ENCODE assay signal across 14 cellular contexts in the genomic region with DNA sequence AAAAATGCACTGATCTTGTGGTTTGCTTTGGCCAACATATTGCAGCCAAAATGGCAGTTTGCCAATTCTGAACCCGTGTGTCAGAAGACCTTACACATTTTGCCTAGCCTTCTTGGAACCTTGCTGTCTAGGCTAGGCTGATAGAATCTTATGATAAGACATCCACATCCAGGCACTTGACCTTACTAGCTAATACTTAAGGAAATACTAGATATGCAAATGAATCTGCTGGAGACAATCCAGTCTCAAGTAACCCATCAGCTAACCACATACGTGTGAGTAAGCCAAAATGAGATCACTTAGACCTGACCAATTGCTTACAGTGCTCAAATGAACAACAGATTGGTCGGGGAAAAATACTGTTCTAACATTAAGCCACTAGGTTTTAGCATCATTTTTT.
DNase-seq lines count a peak whose midpoint lies in the region; ATAC-seq, FAIRE-seq and TF ChIP-seq lines count a peak whose summit lies in the region.
"Had no signal": no experiment of that assay in that cellular context is flagged by ENCODE, and none has a peak within 500 bp of the region (broad histone marks: within the 10 kb centered on the region; RNA-seq: fewer than 3 reads in every experiment).

No MANE protein-coding gene starts in this region.

- no peaks in the 10 kb centered on the region for H4K20me1 ChIP-seq in K562 (replicated peaks; ENCODE audit: control insufficient read depth, insufficient read depth, low read length)

- WGBS in K562 (ENCODE audit: insufficient coverage, low coverage, missing lambda C conversion rate), result 0% methylated on average over 3 of the region's 3 CpGs

- no peaks in the 10 kb centered on the region for H3K4me1 ChIP-seq in K562 (replicated peaks in 1 of 2; ENCODE audit: control insufficient read depth in 2 of 2, insufficient read depth in 2 of 2, low read length in 2 of 2)
- H3K4me1 ChIP-seq in lower lobe of right lung, result no peaks in the 10 kb centered on the region
- H3K4me1 ChIP-seq in uterus, result no peaks in the 10 kb centered on the region
- H3K4me1 ChIP-seq: gastroesophageal sphincter had no signal

- H3K79me2 ChIP-seq in K562 (ENCODE audit: control insufficient read depth, insufficient read depth, low read length), result no peaks in the 10 kb centered on the region

- no peak overlapping the region for H3K4me3 ChIP-seq in K562
- H3K4me3 ChIP-seq in lower lobe of right lung, result no peak overlapping the region
- no peak overlapping the region for H3K4me3 ChIP-seq in uterus
- H3K4me3 ChIP-seq: gastroesophageal sphincter had no signal

- TF ChIP-seq POLR2A in K562 (conservative IDR thresholded peaks at IDR 0.05), result no peak
- TF ChIP-seq POLR2A in uterus (IDR thresholded peaks at IDR 0.05), result no peak

- TF ChIP-seq EP300 in K562 (IDR thresholded peaks at IDR 0.05; ENCODE audit: low read length), result no peak

- H3K27me3 ChIP-seq in K562 (ENCODE audit: control insufficient read depth in 2 of 2, insufficient read depth in 2 of 2, low read length in 2 of 2) (no peaks in the 10 kb centered on the region), lower lobe of right lung (ENCODE audit: low read depth) (no peaks in the 10 kb centered on the region), uterus (no peaks in the 10 kb centered on the region)
- H3K27me3 ChIP-seq: gastroesophageal sphincter had no signal

- in situ Hi-C loops in K562 (cut with MboI), result no loop called here

- H3K9me3 ChIP-seq in K562 (replicated peaks; ENCODE audit: control insufficient read depth, insufficient read depth, low read depth, low read length) (0 out of 2 replicates have a peak, but pooled peaks cover 2% of the 10 kb centered on the region), lower lobe of right lung (no peaks in the 10 kb centered on the region), uterus (no peaks in the 10 kb centered on the region)
- H3K9me3 ChIP-seq: gastroesophageal sphincter had no signal

- TF ChIP-seq CTCF in K562 (IDR thresholded peaks at IDR 0.05 in 2 of 3, conservative IDR thresholded peaks at IDR 0.05 in 1 of 3; ENCODE audit: insufficient read depth in 2 of 3, low read depth in 1 of 3, low read length in 3 of 3) (no peak), lower lobe of right lung (IDR thresholded peaks at IDR 0.05) (no peak), uterus (IDR thresholded peaks at IDR 0.05) (no peak)

- intact Hi-C loops in K562 (cut with micrococcal nuclease) (no loop called here), lower lobe of right lung (cut with DNase I) (no loop called here), uterus (cut with DNase I; ENCODE audit: low total_unique reads) (no loop called here)

- no peak for TF ChIP-seq RAD21 in K562 (CRISPR knock-in tag; conservative IDR thresholded peaks at IDR 0.05 in 1 of 2, IDR thresholded peaks at IDR 0.05 in 1 of 2)

- H2AFZ ChIP-seq in K562 (ENCODE audit: low read depth, low read length), result no peak overlapping the region

- POLR2A ChIA-PET in K562 (lab: Yijun Ruan, JAX), result no interaction called here

- CTCF ChIA-PET in K562 (lab: Yijun Ruan, JAX; ENCODE audit: low intra/inter-chr PET ratio), result no interaction called here

- ATAC-seq in K562 (no peak), lower lobe of right lung (peak; percentile 70 to 86), HG03095 (IDR thresholded peaks at IDR 0.05; ENCODE audit: unreplicated experiment) (no peak)
- ATAC-seq: gastroesophageal sphincter, left colon had no signal

- FAIRE-seq in K562 (lab: Jason Lieb, UNC), result no peak

- H3K36me3 ChIP-seq in K562 (ENCODE audit: control insufficient read depth, insufficient read depth, low read length) (no peaks in the 10 kb centered on the region), lower lobe of right lung (no peaks in the 10 kb centered on the region), uterus (no peaks in the 10 kb centered on the region)
- H3K36me3 ChIP-seq: gastroesophageal sphincter had no signal

- DNase-seq in HCEC 1CT (peak; percentile 91), NCI-H2196 treated with DMSO at 0.1 percent for 48 hours (lab: John Stamatoyannopoulos, UW; ENCODE audit: unreplicated experiment) (peak; percentile 16), K562 (ENCODE audit: extremely low read depth in 1 of 4, low spot score in 3 of 4) (peak in 1 of 4 experiments; percentile 1), lower lobe of right lung (no peak), GOT3 (lab: John Stamatoyannopoulos, UW) (no peak), amygdala (lab: John Stamatoyannopoulos, UW) (no peak), uterus (no peak)
- DNase-seq: CD4-positive, alpha-beta T cell; H7; left colon; occipital lobe had no signal

- no peaks in the 10 kb centered on the region for H3K9me1 ChIP-seq in K562 (ENCODE audit: control insufficient read depth, insufficient read depth, low read length)

- H3K27ac ChIP-seq in K562 (ENCODE audit: extremely low read depth, low read depth, low read length) (no peak overlapping the region), lower lobe of right lung (no peak overlapping the region), uterus (no peak overlapping the region)
- H3K27ac ChIP-seq: gastroesophageal sphincter, VCaP had no signal

- BruUV-seq in K562 (replicated peaks; lab: Mats Ljungman, UMichigan), result no TSS peak

- no peak overlapping the region for H3K9ac ChIP-seq in K562 (ENCODE audit: insufficient read depth in 1 of 2, low read depth in 2 of 2, low read length in 2 of 2)

- H3K4me2 ChIP-seq in K562 (ENCODE audit: insufficient read depth, low read length), result no peak overlapping the region

TF ChIP-seq in K562, 482 proteins besides CTCF, POLR2A, EP300 and RAD21:
- TF ChIP-seq NFIC (IDR thresholded peaks at IDR 0.05) (peak; percentile 32; the same call in 1 of the 2 replicates), SMARCA5 (IDR thresholded peaks at IDR 0.05) (no peak)

Comparison
In these comparisons a context has a peak if more than half of its experiments do, and no peak if none do; other contexts are left out.
1. DNase-seq: peak in HCEC 1CT (single experiment) and NCI-H2196 treated with DMSO at 0.1 percent for 48 hours (single experiment); none in lower lobe of right lung (single experiment), GOT3 (single experiment), amygdala (0 of 56) and uterus (0 of 2).
2. ATAC-seq: peak in lower lobe of right lung (2 of 2); none in K562 (single experiment) and HG03095 (single experiment).